Comparison of ENCODE assay signal across 1 cellular context in genomic region chr2:36753706-36754221, GRCh38.
TF ChIP-seq lines count a peak whose summit lies in the region.

No MANE protein-coding gene starts in this region.

TF ChIP-seq in HepG2, 621 proteins besides CTCF, POLR2A, EP300 and RAD21 (continued from another document):
- no peak for TF ChIP-seq ZSCAN30 (CRISPR knock-in tag; IDR thresholded peaks at IDR 0.05)
- TF ChIP-seq NFRKB (IDR thresholded peaks at IDR 0.05) = no peak
- TF ChIP-seq TBL1XR1 (IDR thresholded peaks at IDR 0.05; ENCODE audit: borderline replicate concordance, low read length, partially characterized antibody) = no peak
- TF ChIP-seq FOXA1 (IDR thresholded peaks at IDR 0.05) = no peak
- TF ChIP-seq FOXA1 (CRISPR knock-in tag; IDR thresholded peaks at IDR 0.05) = peak; percentile 13; the same call in 1 of the 2 replicates
TF ChIP-seq in HepG2: peak in this region for 1.
